ENCODE assay signal across 8 cellular contexts in genomic region chr16:3282747-3283524, GRCh38. TPM values are rescaled to one million over a fixed set of nuclear protein-coding genes. Genes with fewer than 3 reads are reported as not detected.
DNase-seq lines count a peak whose midpoint lies in the region; ATAC-seq and TF ChIP-seq lines count a peak whose summit lies in the region.

Gene ZNF263, plus strand, starts transcription at chr16:3283491. Its CDS starts 328 bp downstream, at chr16:3283819.

- H3K9me3 ChIP-seq in osteoblast (ENCODE audit: low read depth, low read length) (no peaks in the 10 kb centered on the region), thoracic aorta (peaks cover 3% of the 10 kb centered on the region)

- H3K4me1 ChIP-seq in osteoblast (ENCODE audit: insufficient read depth, low read length): peaks cover 16% of the 10 kb centered on the region
- H3K4me1 ChIP-seq in thoracic aorta (ENCODE audit: control insufficient read depth in 1 of 2, low read depth in 2 of 2): peaks cover 14 to 28% of the 10 kb centered on the region in 2 donors

- H3K4me3 ChIP-seq in GM08714 (ENCODE audit: low read length) (peak within 1 kb of the TSS; percentile 80), osteoblast (ENCODE audit: insufficient read depth, low read length) (peak within 1 kb of the TSS; percentile 91), thoracic aorta (peak within 1 kb of the TSS; percentile 84)

- H3K79me2 ChIP-seq in osteoblast (ENCODE audit: insufficient read depth, low read length): peaks cover 42% of the 10 kb centered on the region

- H3K36me3 Mint-ChIP-seq in activated naive CD8-positive, alpha-beta T cell: peaks cover 30% of the 10 kb centered on the region
- peaks cover 15% of the 10 kb centered on the region for H3K36me3 Mint-ChIP-seq in glutamatergic neuron (ENCODE audit: unreplicated experiment)

- H3K36me3 ChIP-seq in osteoblast (ENCODE audit: insufficient read depth, low read length) (peaks cover 13% of the 10 kb centered on the region), thoracic aorta (peaks cover 12% of the 10 kb centered on the region)

- no peaks in the 10 kb centered on the region for H3K27me3 Mint-ChIP-seq in activated naive CD8-positive, alpha-beta T cell
- H3K27me3 Mint-ChIP-seq in glutamatergic neuron (ENCODE audit: unreplicated experiment): peaks cover 20% of the 10 kb centered on the region

- TF ChIP-seq CTCF in glutamatergic neuron (IDR thresholded peaks at IDR 0.05; ENCODE audit: partially characterized antibody, unreplicated experiment): no peak
- TF ChIP-seq CTCF in osteoblast (IDR thresholded peaks at IDR 0.05; ENCODE audit: extremely low read depth, low read depth, low read length): no peak
- TF ChIP-seq CTCF in thoracic aorta (IDR thresholded peaks at IDR 0.05): no peak

- H3K27ac ChIP-seq in osteoblast (ENCODE audit: low read depth, low read length) (peak within 1 kb of the TSS; percentile 100), thoracic aorta (peak within 1 kb of the TSS; percentile 97 to 99)

- DNase-seq in NCI-H1105 (lab: John Stamatoyannopoulos, UW) (peak; percentile 86), SKM-1 treated with dmso at 0.1 percent for 144 hours (lab: John Stamatoyannopoulos, UW; ENCODE audit: unreplicated experiment) (peak; percentile 98), glutamatergic neuron (peak; percentile 91), osteoblast (ENCODE audit: insufficient read length, low spot score, missing footprints) (peak; percentile 100), thoracic aorta (ENCODE audit: low spot score) (peak; percentile 91)

- H3K27me3 ChIP-seq in osteoblast (ENCODE audit: insufficient read depth, low read length) (no peaks in the 10 kb centered on the region), thoracic aorta (replicated peaks; ENCODE audit: insufficient read depth) (no peaks in the 10 kb centered on the region)

- H3K4me1 Mint-ChIP-seq in activated naive CD8-positive, alpha-beta T cell (ENCODE audit: low read depth): peaks cover 24% of the 10 kb centered on the region
- H3K4me1 Mint-ChIP-seq in glutamatergic neuron (ENCODE audit: low read depth, unreplicated experiment): peaks cover 11% of the 10 kb centered on the region

- ATAC-seq in HG02623 (IDR thresholded peaks at IDR 0.05; ENCODE audit: unreplicated experiment) (peak; percentile 80), thoracic aorta (ENCODE audit: insufficient number of reproducible peaks, low FRiP score, low read depth) (peak; percentile 100)

- H3K4me2 ChIP-seq in osteoblast (ENCODE audit: insufficient read depth, low read length): peak within 1 kb of the TSS; percentile 100

- peaks cover 19% of the 10 kb centered on the region for H4K20me1 ChIP-seq in osteoblast (ENCODE audit: insufficient read depth, low read length)

- H3K27ac Mint-ChIP-seq in activated naive CD8-positive, alpha-beta T cell: peak within 1 kb of the TSS; percentile 97
- peak within 1 kb of the TSS; percentile 98 for H3K27ac Mint-ChIP-seq in glutamatergic neuron (ENCODE audit: unreplicated experiment)

- no peaks in the 10 kb centered on the region for H3K9me3 Mint-ChIP-seq in activated naive CD8-positive, alpha-beta T cell (ENCODE audit: low read depth)
- H3K9me3 Mint-ChIP-seq in glutamatergic neuron (ENCODE audit: unreplicated experiment): peaks cover 13% of the 10 kb centered on the region

- peak within 1 kb of the TSS; percentile 97 for H3K4me3 Mint-ChIP-seq in activated naive CD8-positive, alpha-beta T cell
- H3K4me3 Mint-ChIP-seq in glutamatergic neuron (ENCODE audit: unreplicated experiment): peak within 1 kb of the TSS; percentile 100

- H2AFZ ChIP-seq in osteoblast (ENCODE audit: low read length): peak within 1 kb of the TSS; percentile 98

RNA-seq across cellular contexts. Expression of gene ZNF263, which starts in this region (rescaled TPM):
- total RNA-seq in glutamatergic neuron (ENCODE audit: unreplicated experiment) (33.1 TPM), osteoblast (55.7 and 65.1 TPM in 2 replicates), thoracic aorta (10 to 100 TPM; 41.4 to 59.5 TPM)

Comparison
In these comparisons a context has a peak if more than half of its experiments do, and no peak if none do; other contexts are left out.
1. Peak in every context shown above with its lines: DNase-seq, ATAC-seq, H3K4me3 ChIP-seq and H3K27ac ChIP-seq.